Comparison of ENCODE assay signal across 40 cellular contexts in genomic region chr21:16695074-16695473, GRCh38.
"Had no signal": no experiment of that assay in that cellular context is flagged by ENCODE, and none has a peak within 500 bp of the region (broad histone marks: within the 10 kb centered on the region; RNA-seq: fewer than 3 reads in every experiment).

No MANE protein-coding gene starts in this region.

- H3K36me3 Mint-ChIP-seq: activated naive CD4-positive, alpha-beta T cell treated with anti-CD3 and anti-CD28 coated beads, Interleukin-2, amount 10 ng/mL, durations not matched to agents 7 days and 5 days; activated naive CD4-positive, alpha-beta T cell treated with anti-CD3 and anti-CD28 coated beads, Interleukin-2, amount 50 U/mL, for 24 hours; activated naive CD8-positive, alpha-beta T cell; activated naive CD8-positive, alpha-beta T cell treated with anti-CD3 and anti-CD28 coated beads for 36 hours; activated naive CD8-positive, alpha-beta T cell treated with anti-CD3 and anti-CD28 coated beads, Interleukin-2, amount 10 ng/mL, durations not matched to agents 7 days and 5 days had no signal

- H3K4me3 Mint-ChIP-seq: activated naive CD4-positive, alpha-beta T cell treated with anti-CD3 and anti-CD28 coated beads for 36 hours; activated naive CD4-positive, alpha-beta T cell treated with anti-CD3 and anti-CD28 coated beads, Interleukin-2, amount 10 ng/mL, durations not matched to agents 7 days and 5 days; activated naive CD4-positive, alpha-beta T cell treated with anti-CD3 and anti-CD28 coated beads, Interleukin-2, amount 50 U/mL, for 24 hours; activated naive CD8-positive, alpha-beta T cell; activated naive CD8-positive, alpha-beta T cell treated with anti-CD3 and anti-CD28 coated beads for 36 hours; activated naive CD8-positive, alpha-beta T cell treated with anti-CD3 and anti-CD28 coated beads, Interleukin-2, amount 10 ng/mL, durations not matched to agents 7 days and 5 days; activated naive CD8-positive, alpha-beta T cell treated with anti-CD3 and anti-CD28 coated beads, Interleukin-2, amount 50 U/mL, for 24 hours; activated T-cell treated with anti-CD3 and anti-CD28 coated beads, Interleukin-2, amount 50 U/mL, for 24 hours; activated T-cell treated with anti-CD3 and anti-CD28 coated beads, Interleukin-2, amount 50 U/mL, for 4 hours; activated T-cell treated with anti-CD3 and anti-CD28 coated beads, Interleukin-2, amount 50 U/mL, for 72 hours; activated T-helper 1 cell treated with anti-CD3 and anti-CD28 coated beads, Interleukin-12 subunit alpha, Interleukin-12 subunit beta, Interleukin-2, Interleukin-4 antibody, amounts not matched to agents 30 ng/mL and 10 ng/mL and 1 ng/mL, durations not matched to agents 14 hours and 24 hours and 36 hours; activated T-helper 17 cell treated with anti-CD3 and anti-CD28 coated beads, Interleukin-2, amount 50 U/mL, for 72 hours; brain; central memory CD8-positive, alpha-beta T cell had no signal

- H3K36me3 ChIP-seq: adrenal gland, ascending aorta, brain microvascular endothelial cell, breast epithelium, cardiac muscle cell had no signal

- H3K27ac Mint-ChIP-seq: activated naive CD4-positive, alpha-beta T cell treated with anti-CD3 and anti-CD28 coated beads for 36 hours; activated naive CD4-positive, alpha-beta T cell treated with anti-CD3 and anti-CD28 coated beads, Interleukin-2, amount 10 ng/mL, durations not matched to agents 7 days and 5 days; activated naive CD4-positive, alpha-beta T cell treated with anti-CD3 and anti-CD28 coated beads, Interleukin-2, amount 50 U/mL, for 24 hours; activated naive CD4-positive, alpha-beta T cell treated with anti-CD3 and anti-CD28 coated beads, Interleukin-2, amount 50 U/mL, for 72 hours; activated naive CD8-positive, alpha-beta T cell; activated naive CD8-positive, alpha-beta T cell treated with anti-CD3 and anti-CD28 coated beads for 36 hours; activated naive CD8-positive, alpha-beta T cell treated with anti-CD3 and anti-CD28 coated beads, Interleukin-2, amount 10 ng/mL, durations not matched to agents 7 days and 5 days; activated naive CD8-positive, alpha-beta T cell treated with anti-CD3 and anti-CD28 coated beads, Interleukin-2, amount 50 U/mL, for 24 hours; activated T-cell treated with anti-CD3 and anti-CD28 coated beads, Interleukin-2, amount 50 U/mL, for 24 hours; activated T-cell treated with anti-CD3 and anti-CD28 coated beads, Interleukin-2, amount 50 U/mL, for 72 hours; activated T-helper 1 cell treated with anti-CD3 and anti-CD28 coated beads, Interleukin-12 subunit alpha, Interleukin-12 subunit beta, Interleukin-2, Interleukin-4 antibody, amounts not matched to agents 30 ng/mL and 10 ng/mL and 1 ng/mL, durations not matched to agents 14 hours and 24 hours and 36 hours; activated T-helper 17 cell treated with anti-CD3 and anti-CD28 coated beads, Interleukin-2, amount 50 U/mL, for 72 hours; activated T-helper 2 cell treated with anti-CD3 and anti-CD28 coated beads, Interferon-gamma antibody, Interleukin-2, Interleukin-4, amounts not matched to agents 10 μg/mL and 5 μg/mL and 100 μg/mL, durations not matched to agents 14 hours and 24 hours and 36 hours; brain had no signal

- FAIRE-seq: astrocyte, bronchial epithelial cell, colon had no signal

- H3K4me3 ChIP-seq: adrenal gland, ascending aorta, body of pancreas, breast epithelium, cardiac muscle cell had no signal

- H3K4me1 ChIP-seq: adrenal gland, ascending aorta, body of pancreas, breast epithelium had no signal

- DNase-seq: activated effector memory CD4-positive, alpha-beta T cell treated with anti-CD3 and anti-CD28 coated beads, Interleukin-2, amount 50 U/mL, for 16 hours; activated effector memory CD4-positive, alpha-beta T cell treated with Interleukin-2 at 50 U/mL for 16 hours; activated gamma-delta T cell; activated gamma-delta T cell treated with Interleukin-2 at 50 U/mL for 16 hours; activated naive CD4-positive, alpha-beta T cell; activated naive CD4-positive, alpha-beta T cell treated with anti-CD3 and anti-CD28 coated beads for 36 hours; activated naive CD4-positive, alpha-beta T cell treated with anti-CD3 and anti-CD28 coated beads, Interleukin-2, amount 10 ng/mL, durations not matched to agents 7 days and 5 days; activated naive CD4-positive, alpha-beta T cell treated with anti-CD3 and anti-CD28 coated beads, Interleukin-2, amount 50 U/mL, for 16 hours; activated naive CD4-positive, alpha-beta T cell treated with Interleukin-2 at 50 U/mL for 16 hours; activated naive CD8-positive, alpha-beta T cell treated with anti-CD3 and anti-CD28 coated beads for 36 hours; activated naive CD8-positive, alpha-beta T cell treated with anti-CD3 and anti-CD28 coated beads, Interleukin-2, amount 10 ng/mL, durations not matched to agents 7 days and 5 days; activated naive CD8-positive, alpha-beta T cell treated with anti-CD3 and anti-CD28 coated beads, Interleukin-2, amount 50 U/mL, for 24 hours; activated T-cell treated with anti-CD3 and anti-CD28 coated beads, Interleukin-2, amount 50 U/mL, for 24 hours; activated T-cell treated with anti-CD3 and anti-CD28 coated beads, Interleukin-2, amount 50 U/mL, for 4 hours; activated T-cell treated with anti-CD3 and anti-CD28 coated beads, Interleukin-2, amount 50 U/mL, for 48 hours; activated T-cell treated with anti-CD3 and anti-CD28 coated beads, Interleukin-2, amount 50 U/mL, for 72 hours; adrenal gland; amniotic stem cell; amygdala; anterior cingulate cortex; aorta; body of pancreas; brain microvascular endothelial cell; caudate nucleus; central memory CD4-positive, alpha-beta T cell; cerebellar nuclear complex had no signal

- H3K9me3 Mint-ChIP-seq: activated naive CD8-positive, alpha-beta T cell treated with anti-CD3 and anti-CD28 coated beads for 36 hours had no signal

- H3K4me1 Mint-ChIP-seq: activated naive CD4-positive, alpha-beta T cell treated with anti-CD3 and anti-CD28 coated beads, Interleukin-2, amount 10 ng/mL, durations not matched to agents 7 days and 5 days; activated naive CD4-positive, alpha-beta T cell treated with anti-CD3 and anti-CD28 coated beads, Interleukin-2, amount 50 U/mL, for 24 hours; activated naive CD8-positive, alpha-beta T cell treated with anti-CD3 and anti-CD28 coated beads for 36 hours; activated naive CD8-positive, alpha-beta T cell treated with anti-CD3 and anti-CD28 coated beads, Interleukin-2, amount 10 ng/mL, durations not matched to agents 7 days and 5 days; activated naive CD8-positive, alpha-beta T cell treated with anti-CD3 and anti-CD28 coated beads, Interleukin-2, amount 50 U/mL, for 24 hours; activated T-helper 17 cell treated with anti-CD3 and anti-CD28 coated beads, Interleukin-2, amount 50 U/mL, for 72 hours; central memory CD8-positive, alpha-beta T cell had no signal

- H3K27me3 ChIP-seq: adrenal gland, ascending aorta, body of pancreas, brain microvascular endothelial cell, breast epithelium, cardiac muscle cell had no signal

- H3K27ac ChIP-seq: adrenal gland, ascending aorta, body of pancreas, brain microvascular endothelial cell, breast epithelium, cardiac muscle cell had no signal

- ATAC-seq: activated naive CD4-positive, alpha-beta T cell treated with anti-CD3 and anti-CD28 coated beads, Interleukin-2, amount 50 U/mL, for 72 hours; activated naive CD8-positive, alpha-beta T cell treated with anti-CD3 and anti-CD28 coated beads, Interleukin-2, amount 50 U/mL, for 24 hours; activated T-cell treated with anti-CD3 and anti-CD28 coated beads, Interleukin-2, amount 50 U/mL, for 4 hours; activated T-cell treated with anti-CD3 and anti-CD28 coated beads, Interleukin-2, amount 50 U/mL, for 72 hours; activated T-helper 17 cell treated with anti-CD3 and anti-CD28 coated beads, Interleukin-2, amount 50 U/mL, for 72 hours; body of pancreas had no signal

- H3K9me3 ChIP-seq: ascending aorta had no signal

- H3K27me3 Mint-ChIP-seq: activated naive CD4-positive, alpha-beta T cell treated with anti-CD3 and anti-CD28 coated beads, Interleukin-2, amount 10 ng/mL, durations not matched to agents 7 days and 5 days; activated naive CD4-positive, alpha-beta T cell treated with anti-CD3 and anti-CD28 coated beads, Interleukin-2, amount 50 U/mL, for 24 hours; activated naive CD8-positive, alpha-beta T cell; activated naive CD8-positive, alpha-beta T cell treated with anti-CD3 and anti-CD28 coated beads for 36 hours; activated naive CD8-positive, alpha-beta T cell treated with anti-CD3 and anti-CD28 coated beads, Interleukin-2, amount 10 ng/mL, durations not matched to agents 7 days and 5 days; activated naive CD8-positive, alpha-beta T cell treated with anti-CD3 and anti-CD28 coated beads, Interleukin-2, amount 50 U/mL, for 24 hours; activated T-cell treated with anti-CD3 and anti-CD28 coated beads, Interleukin-2, amount 50 U/mL, for 24 hours; activated T-helper 17 cell treated with anti-CD3 and anti-CD28 coated beads, Interleukin-2, amount 50 U/mL, for 72 hours; central memory CD8-positive, alpha-beta T cell had no signal
